11 cellular contexts compared by ENCODE assay signal in the genomic region with DNA sequence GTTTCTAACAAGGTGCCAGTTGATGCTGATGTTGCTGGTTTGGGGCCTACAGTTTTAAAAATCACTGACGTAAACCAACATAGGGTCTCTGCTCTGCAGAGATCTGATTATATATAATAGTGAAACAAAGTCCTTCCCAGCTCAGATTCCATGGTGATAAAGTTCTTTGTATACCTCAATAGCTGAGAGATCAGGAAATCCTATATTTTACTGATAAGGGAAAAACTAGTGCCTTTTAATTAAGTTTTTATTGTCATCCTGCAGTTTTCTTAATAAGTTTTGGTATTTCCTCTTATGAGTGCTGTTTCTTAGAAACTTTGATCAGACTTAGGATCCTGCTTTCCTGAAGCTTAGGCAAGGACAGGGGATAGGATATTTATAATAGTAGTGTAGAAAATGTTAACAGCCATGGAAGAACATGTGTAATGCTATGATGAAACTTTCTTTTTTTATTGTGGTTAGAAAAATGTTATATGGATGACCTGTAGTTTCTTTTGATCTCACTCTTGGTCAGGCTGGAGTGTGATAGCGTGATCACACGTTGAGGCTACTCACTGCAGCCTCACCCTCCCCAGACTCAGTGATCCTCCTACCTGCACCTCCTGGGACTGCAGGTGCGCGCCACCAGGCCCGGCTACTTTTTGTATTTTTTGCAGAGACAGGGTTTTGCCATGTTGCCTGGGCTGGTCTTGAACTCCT. TPM values are rescaled to one million over a fixed set of nuclear protein-coding genes. Genes with fewer than 3 reads are reported as not detected.
DNase-seq lines count a peak whose midpoint lies in the region; ATAC-seq and TF ChIP-seq lines count a peak whose summit lies in the region.
"Had no signal": no experiment of that assay in that cellular context is flagged by ENCODE, and none has a peak within 500 bp of the region (broad histone marks: within the 10 kb centered on the region; RNA-seq: fewer than 3 reads in every experiment).

No MANE protein-coding gene starts in this region.

- peak; percentile 39 for DNase-seq in activated T-cell treated with anti-CD3 and anti-CD28 coated beads for 48 hours (ENCODE audit: low read depth)
- no peak for DNase-seq in activated T-cell treated with anti-CD3 and anti-CD28 coated beads, Interleukin-2, amount 50 U/mL, for 1 hour
- peak; percentile 42 for DNase-seq in M059J (ENCODE audit: low read depth)
- DNase-seq in chondrocyte (ENCODE audit: low spot score), result no peak
- DNase-seq in psoas muscle, result no peak
- no peak for DNase-seq in left ventricle myocardium superior
- DNase-seq: effector memory CD4-positive, alpha-beta T cell; NCI-H2227 treated with DMSO at 0.1 percent for 48 hours; SK-N-SH had no signal

- peak; percentile 38 to 77 (median 56) for ATAC-seq in psoas muscle
- no peak for ATAC-seq in HG02970 (IDR thresholded peaks at IDR 0.05; ENCODE audit: low FRiP score, unreplicated experiment)
- ATAC-seq in GM18870 (IDR thresholded peaks at IDR 0.05; ENCODE audit: unreplicated experiment), result no peak
- no peak for ATAC-seq in left ventricle myocardium superior

- 87 to 90% (median 89%) methylated on average over 6 of the region's 6 CpGs for WGBS in psoas muscle, 3 donors

- H3K4me1 Mint-ChIP-seq in chondrocyte (ENCODE audit: low read depth), result peaks cover 52% of the 10 kb centered on the region

- TF ChIP-seq CTCF in chondrocyte (IDR thresholded peaks at IDR 0.05) (peak; percentile 23), psoas muscle (IDR thresholded peaks at IDR 0.05) (peak; percentile 22)

- no peaks in the 10 kb centered on the region for H3K9me3 ChIP-seq in psoas muscle
- H3K9me3 ChIP-seq: SK-N-SH had no signal

- H3K27me3 ChIP-seq in psoas muscle (ENCODE audit: insufficient read depth in 3 of 3, low read length in 2 of 3), result no peaks in the 10 kb centered on the region

- no peaks in the 10 kb centered on the region for H3K9me3 Mint-ChIP-seq in chondrocyte (ENCODE audit: low read depth)

- no peaks in the 10 kb centered on the region for H3K27me3 Mint-ChIP-seq in chondrocyte (ENCODE audit: low read depth)

- H3K27ac Mint-ChIP-seq in chondrocyte (ENCODE audit: unreplicated experiment), result no peak overlapping the region

- intact Hi-C loops in psoas muscle (cut with DNase I), result no loop called here
- intact Hi-C loops in left ventricle myocardium superior (cut with micrococcal nuclease), result no loop called here

- H3K36me3 ChIP-seq in psoas muscle (ENCODE audit: insufficient read depth in 1 of 2, low read depth in 1 of 2), result peaks cover 0 to 20% of the 10 kb centered on the region in 2 donors

- H3K36me3 Mint-ChIP-seq in chondrocyte (ENCODE audit: low read depth), result peaks cover 7% of the 10 kb centered on the region

- no peak overlapping the region for H3K4me3 Mint-ChIP-seq in chondrocyte (ENCODE audit: unreplicated experiment)

- peaks cover 52% of the 10 kb centered on the region for H3K4me1 ChIP-seq in psoas muscle

- H3K4me3 ChIP-seq in psoas muscle, result no peak overlapping the region

- H3K27ac ChIP-seq in psoas muscle, result peak overlapping the region; percentile 39

RNA-seq across cellular contexts. Expression of a gene that starts 14.1 kb away (rescaled TPM):
- 172 and 283 TPM in 2 replicates for total RNA-seq in M059J (2014; rRNA removed; shearing (Covaris generic))
- total RNA-seq in chondrocyte (197 to 270 TPM (median 205 TPM) in 3 replicates), psoas muscle (100 to 1,000 TPM in 3 of 4 donors, 10 to 100 TPM in 1; 70.3 to 122 (median 109) TPM), left ventricle myocardium superior (116 TPM)
- polyA plus RNA-seq in psoas muscle, result 10 to 100 TPM; 31.4 to 57.8 (median 54.9) TPM

RNA-seq across cellular contexts. Expression of a gene that starts 39.8 kb away (rescaled TPM):
- 22.5 and 40.3 TPM in 2 replicates for total RNA-seq in M059J (2014; rRNA removed; shearing (Covaris generic))
- total RNA-seq in chondrocyte, result 24.6 to 37.7 TPM (median 25.8 TPM) in 3 replicates
- 10 to 100 TPM; 26.7 to 51.5 (median 37.0) TPM for total RNA-seq in psoas muscle
- 10 to 100 TPM; 21.0 to 33.9 (median 28.3) TPM for polyA plus RNA-seq in psoas muscle
- 19.2 TPM for total RNA-seq in left ventricle myocardium superior

Comparison
In these comparisons a context has a peak if more than half of its experiments do, and no peak if none do; other contexts are left out.
1. DNase-seq: peak in activated T-cell treated with anti-CD3 and anti-CD28 coated beads for 48 hours (single experiment) and M059J (single experiment); none in activated T-cell treated with anti-CD3 and anti-CD28 coated beads, Interleukin-2, amount 50 U/mL, for 1 hour (single experiment), chondrocyte (single experiment), psoas muscle (0 of 2) and left ventricle myocardium superior (single experiment).
2. ATAC-seq: peak in psoas muscle (4 of 4); none in HG02970 (single experiment), GM18870 (single experiment) and left ventricle myocardium superior (single experiment).